10 cellular contexts compared by ENCODE assay signal in genomic region chr10:86632009-86632800, GRCh38. TPM values are rescaled to one million over a fixed set of nuclear protein-coding genes. Genes with fewer than 3 reads are reported as not detected.
DNase-seq lines count a peak whose midpoint lies in the region; ATAC-seq, FAIRE-seq and TF ChIP-seq lines count a peak whose summit lies in the region.
"Had no signal": no experiment of that assay in that cellular context is flagged by ENCODE, and none has a peak within 500 bp of the region (broad histone marks: within the 10 kb centered on the region; RNA-seq: fewer than 3 reads in every experiment).

No MANE protein-coding gene starts in this region.

- no peaks in the 10 kb centered on the region for H3K36me3 ChIP-seq in GM23248 (ENCODE audit: low read depth)
- H3K36me3 ChIP-seq in K562 (ENCODE audit: control insufficient read depth, insufficient read depth, low read length): no peaks in the 10 kb centered on the region
- no peaks in the 10 kb centered on the region for H3K36me3 ChIP-seq in iPS-18a (ENCODE audit: control insufficient read depth, low read depth, low read length)
- H3K36me3 ChIP-seq in skeletal muscle tissue (ENCODE audit: control insufficient read depth in 3 of 3, insufficient read depth in 3 of 3, low read length in 3 of 3): no peaks in the 10 kb centered on the region

- in situ Hi-C loops in GM23248 (cut with MboI) (no loop called here), K562 (cut with MboI) (no loop called here)

- no peak for TF ChIP-seq RAD21 in K562 (CRISPR knock-in tag; conservative IDR thresholded peaks at IDR 0.05 in 1 of 2, IDR thresholded peaks at IDR 0.05 in 1 of 2)

- H3K27ac ChIP-seq in GM23248 (no peak overlapping the region), K562 (ENCODE audit: extremely low read depth, low read depth, low read length) (no peak overlapping the region), iPS-18a (ENCODE audit: low read length) (no peak overlapping the region), skeletal muscle tissue (ENCODE audit: low read depth, low read length) (no peak overlapping the region)

- H3F3A ChIP-seq in GM23248 (ENCODE audit: insufficient read depth): peaks cover 23% of the 10 kb centered on the region

- H3K79me2 ChIP-seq in GM23248 (ENCODE audit: insufficient read depth): no peaks in the 10 kb centered on the region
- no peaks in the 10 kb centered on the region for H3K79me2 ChIP-seq in K562 (ENCODE audit: control insufficient read depth, insufficient read depth, low read length)

- H3K9me3 ChIP-seq in GM23248 (ENCODE audit: low read depth): no peaks in the 10 kb centered on the region
- no peaks in the 10 kb centered on the region for H3K9me3 ChIP-seq in K562 (replicated peaks; ENCODE audit: control insufficient read depth, insufficient read depth, low read depth, low read length)
- H3K9me3 ChIP-seq in iPS-18a (ENCODE audit: control insufficient read depth, low read depth, low read length): no peaks in the 10 kb centered on the region
- no peaks in the 10 kb centered on the region for H3K9me3 ChIP-seq in skeletal muscle tissue (ENCODE audit: control insufficient read depth in 3 of 3, low read length in 3 of 3)

- FAIRE-seq in K562 (lab: Jason Lieb, UNC): no peak
- FAIRE-seq: RCC 7860 had no signal

- H3K9me2 ChIP-seq in GM23248 (ENCODE audit: insufficient read depth): no peaks in the 10 kb centered on the region

- POLR2A ChIA-PET in K562 (lab: Yijun Ruan, JAX): no interaction called here

- intact Hi-C loops in K562 (cut with micrococcal nuclease): no loop called here

- no peak for TF ChIP-seq POLR2A in K562 (conservative IDR thresholded peaks at IDR 0.05)

- H3K4me2 ChIP-seq in GM23248 (ENCODE audit: unreplicated experiment) (peak overlapping the region; percentile 2), K562 (ENCODE audit: insufficient read depth, low read length) (no peak overlapping the region)

- BruUV-seq in K562 (replicated peaks; lab: Mats Ljungman, UMichigan): no TSS peak

- no peak for TF ChIP-seq EP300 in K562 (IDR thresholded peaks at IDR 0.05; ENCODE audit: low read length)

- peak; percentile 88 for ATAC-seq in K562

- CTCF ChIA-PET in K562 (lab: Yijun Ruan, JAX; ENCODE audit: low intra/inter-chr PET ratio): no interaction called here

- TF ChIP-seq CTCF in K562 (IDR thresholded peaks at IDR 0.05 in 2 of 3, conservative IDR thresholded peaks at IDR 0.05 in 1 of 3; ENCODE audit: insufficient read depth in 2 of 3, low read depth in 1 of 3, low read length in 3 of 3) (peak; percentile 12 to 36 (median 19); a peak in 2 of 6 replicates), GM10266 (IDR thresholded peaks at IDR 0.05; ENCODE audit: control insufficient read depth, insufficient read depth, low read depth, missing control alignments) (no peak)

- DNase-seq in GM23248: peak; percentile 67
- DNase-seq in K562 (ENCODE audit: extremely low read depth in 1 of 4, low spot score in 3 of 4): peak in 2 of 4 experiments; percentile 9 to 18
- DNase-seq in SHP77 treated with DMSO at 0.1 percent for 48 hours (lab: John Stamatoyannopoulos, UW): no peak
- DNase-seq in activated gamma-delta T cell treated with Interleukin-2 at 50 U/mL for 16 hours: no peak
- no peak for DNase-seq in GM10266 (ENCODE audit: extremely low spot score)
- no peak for DNase-seq in NCI-H526 treated with DMSO at 0.1 percent for 48 hours (lab: John Stamatoyannopoulos, UW)

- H3K27me3 ChIP-seq in GM23248 (replicated peaks; ENCODE audit: insufficient read depth) (no peaks in the 10 kb centered on the region), K562 (ENCODE audit: control insufficient read depth in 2 of 2, insufficient read depth in 2 of 2, low read length in 2 of 2) (peaks cover 18 to 38% of the 10 kb centered on the region in 2 experiments; a peak in 3 of 5 replicates), iPS-18a (ENCODE audit: control insufficient read depth, insufficient read depth, low read length) (peaks cover 41% of the 10 kb centered on the region), skeletal muscle tissue (ENCODE audit: control insufficient read depth in 3 of 3, insufficient read depth in 3 of 3, low read length in 3 of 3) (no peaks in the 10 kb centered on the region)

- H3K4me3 ChIP-seq in GM23248: peak overlapping the region; percentile 56
- H3K4me3 ChIP-seq in K562: no peak overlapping the region
- H3K4me3 ChIP-seq in iPS-18a (ENCODE audit: low read length): peak overlapping the region; percentile 54
- H3K4me3 ChIP-seq in skeletal muscle tissue (ENCODE audit: low read length in 3 of 3): peak overlapping the region; percentile 46 to 75 (median 66)

- H3K9me1 ChIP-seq in K562 (ENCODE audit: control insufficient read depth, insufficient read depth, low read length): no peaks in the 10 kb centered on the region

- H4K20me1 ChIP-seq in GM23248 (ENCODE audit: insufficient read depth) (no peaks in the 10 kb centered on the region), K562 (replicated peaks; ENCODE audit: control insufficient read depth, insufficient read depth, low read length) (no peaks in the 10 kb centered on the region)

- H3K9ac ChIP-seq in GM23248 (peak overlapping the region; percentile 51), K562 (ENCODE audit: insufficient read depth in 1 of 2, low read depth in 2 of 2, low read length in 2 of 2) (peak overlapping the region in 1 of 2 experiments; percentile 26; a peak in 1 of 4 replicates), iPS-18a (ENCODE audit: low read length) (peak overlapping the region; percentile 20), skeletal muscle tissue (ENCODE audit: low read depth in 1 of 3, low read length in 3 of 3) (peak overlapping the region; percentile 58 to 81 (median 68))

- H2AFZ ChIP-seq in GM23248 (peak overlapping the region; percentile 86), K562 (ENCODE audit: low read depth, low read length) (peak overlapping the region; percentile 55; the same call in 1 of the 2 replicates)

- peaks cover 20% of the 10 kb centered on the region for H3K4me1 ChIP-seq in GM23248 (ENCODE audit: insufficient read depth)
- peaks cover 0 to 8% of the 10 kb centered on the region in 2 experiments; a peak in 2 of 5 replicates for H3K4me1 ChIP-seq in K562 (replicated peaks in 1 of 2; ENCODE audit: control insufficient read depth in 2 of 2, insufficient read depth in 2 of 2, low read length in 2 of 2)
- H3K4me1 ChIP-seq in iPS-18a (ENCODE audit: control insufficient read depth, low read depth, low read length): no peaks in the 10 kb centered on the region
- H3K4me1 ChIP-seq in skeletal muscle tissue (ENCODE audit: control insufficient read depth in 3 of 3, insufficient read depth in 3 of 3, low read length in 3 of 3): peaks cover 5 to 13% (median 9%) of the 10 kb centered on the region in 3 donors

- 9 to 10% methylated on average over 33 to 43 of the region's 49 CpGs for WGBS in GM23248 (ENCODE audit: low coverage in 1 of 2, low lambda C conversion rate in 2 of 2, missing lambda C conversion rate in 2 of 2), 2 experiments
- WGBS in K562 (ENCODE audit: insufficient coverage, low coverage, missing lambda C conversion rate): 11% methylated on average over 14 of the region's 49 CpGs

TF ChIP-seq in K562, 482 proteins besides CTCF, POLR2A, EP300 and RAD21:
- TF ChIP-seq NFIC (IDR thresholded peaks at IDR 0.05): peak; percentile 25; the same call in 1 of the 2 replicates
- no peak for TF ChIP-seq ZNF785 (CRISPR knock-in tag; IDR thresholded peaks at IDR 0.05)

RNA-seq across cellular contexts. Expression of gene OPN4, which starts 22.1 kb away (rescaled TPM):
- not detected in 2 replicates for total RNA-seq in GM23248 (2014; rRNA removed; shearing (Covaris generic))
- not detected in 2 replicates for polyA plus RNA-seq in GM23248 (2016; fragmentation: Nextera tagmentation; extraction: Ambion mirVana)
- not detected in 2 replicates for total RNA-seq in K562 (2011; cell fraction: chromatin; rRNA removed; ENCODE audit: low replicate concordance)
- total RNA-seq in K562 (2011; cell fraction: nucleolus; rRNA removed): not detected in 2 replicates
- total RNA-seq in K562 (2011; cell fraction: nucleoplasm; rRNA removed): not detected in 2 replicates
- total RNA-seq in K562 (2014; rRNA removed): not detected in 2 replicates
- not detected in 2 replicates for total RNA-seq in K562 (2014; rRNA removed; fragmentation: Illumina TruSeq; extraction: Trizol)
- not detected in 2 replicates for total RNA-seq in K562 (2015; rRNA removed; fragmentation: Illumina TruSeq; extraction: Trizol)
- not detected in 2 replicates for total RNA-seq in K562 (2021)
- polyA plus RNA-seq in K562 (2011; rRNA removed): not detected in 2 replicates
- polyA plus RNA-seq in K562 (2011; cell fraction: cytosol; rRNA removed): not detected in 2 replicates
- not detected in 2 replicates for polyA plus RNA-seq in K562 (2011; cell fraction: nucleus; rRNA removed)
- not detected in 2 replicates for polyA plus RNA-seq in K562 (2012)
- polyA plus RNA-seq in K562 (2014; fragmentation: Illumina TruSeq; extraction: Trizol): not detected in 2 replicates
- polyA plus RNA-seq in K562 (2014; fragmentation: Nextera tagmentation; extraction: Ambion mirVana): not detected
- not detected in 2 replicates for polyA plus RNA-seq in K562 (2014; rRNA removed)
- not detected in 2 replicates for polyA minus RNA-seq in K562 (2011; rRNA and poly(A)+ RNA removed)
- not detected in 2 replicates for polyA minus RNA-seq in K562 (2011; cell fraction: cytosol; rRNA and poly(A)+ RNA removed)
- polyA minus RNA-seq in K562 (2011; cell fraction: nucleus; rRNA and poly(A)+ RNA removed): not detected in 2 replicates
- total RNA-seq in skeletal muscle tissue: not detected
- total RNA-seq: activated naive CD4-positive, alpha-beta T cell treated with anti-CD3 and anti-CD28 coated beads, Interleukin-2, amount 50 U/mL, for 72 hours had no signal

RNA-seq across cellular contexts. Expression of gene LDB3, which starts 36.1 kb away (rescaled TPM):
- total RNA-seq in GM23248 (2014; rRNA removed; shearing (Covaris generic)): under 0.01 and 0.11 TPM in 2 replicates
- polyA plus RNA-seq in GM23248 (2016; fragmentation: Nextera tagmentation; extraction: Ambion mirVana): 0.05 and 0.08 TPM in 2 replicates
- not detected in 2 replicates for total RNA-seq in K562 (2011; cell fraction: chromatin; rRNA removed; ENCODE audit: low replicate concordance)
- total RNA-seq in K562 (2011; cell fraction: nucleolus; rRNA removed): not detected in 2 replicates
- total RNA-seq in K562 (2011; cell fraction: nucleoplasm; rRNA removed): not detected in 2 replicates
- not detected in 2 replicates for total RNA-seq in K562 (2014; rRNA removed)
- total RNA-seq in K562 (2014; rRNA removed; fragmentation: Illumina TruSeq; extraction: Trizol): not detected in 2 replicates
- total RNA-seq in K562 (2015; rRNA removed; fragmentation: Illumina TruSeq; extraction: Trizol): not detected in 2 replicates
- not detected in 2 replicates for total RNA-seq in K562 (2021)
- polyA plus RNA-seq in K562 (2011; rRNA removed): not detected in 2 replicates
- polyA plus RNA-seq in K562 (2011; cell fraction: cytosol; rRNA removed): 0.03 TPM in 1 of 2 replicates, not detected in the other
- not detected in 2 replicates for polyA plus RNA-seq in K562 (2011; cell fraction: nucleus; rRNA removed)
- 0.06 and 0.12 TPM in 2 replicates for polyA plus RNA-seq in K562 (2012)
- not detected in 2 replicates for polyA plus RNA-seq in K562 (2014; fragmentation: Illumina TruSeq; extraction: Trizol)
- not detected for polyA plus RNA-seq in K562 (2014; fragmentation: Nextera tagmentation; extraction: Ambion mirVana)
- 0.03 TPM in 1 of 2 replicates, not detected in the other for polyA plus RNA-seq in K562 (2014; rRNA removed)
- not detected in 2 replicates for polyA minus RNA-seq in K562 (2011; rRNA and poly(A)+ RNA removed)
- not detected in 2 replicates for polyA minus RNA-seq in K562 (2011; cell fraction: cytosol; rRNA and poly(A)+ RNA removed)
- not detected in 2 replicates for polyA minus RNA-seq in K562 (2011; cell fraction: nucleus; rRNA and poly(A)+ RNA removed)
- total RNA-seq in skeletal muscle tissue: 87.7 TPM

Comparison
In these comparisons a context has a peak if more than half of its experiments do, and no peak if none do; other contexts are left out.
1. RNA of gene LDB3, which starts 36.1 kb away (total RNA-seq): 87.7 TPM in skeletal muscle tissue (single experiment); under 0.01 to 0.11 TPM in GM23248 and not detected in K562; every median in the first group is over 10 times any median in the second.